Comparison of ENCODE assay signal across 9 cellular contexts in genomic region chr6:137903933-137904821, GRCh38. TPM values are rescaled to one million over a fixed set of nuclear protein-coding genes. Genes with fewer than 3 reads are reported as not detected.
A peak's percentile ranks its signal among the peaks of the same experiment; 100 is the strongest.
DNase-seq lines count a peak whose midpoint lies in the region; ATAC-seq, FAIRE-seq and TF ChIP-seq lines count a peak whose summit lies in the region.
"Had no signal": no experiment of that assay in that cellular context is flagged by ENCODE, and none has a peak within 500 bp of the region (broad histone marks: within the 10 kb centered on the region; RNA-seq: fewer than 3 reads in every experiment).

No MANE protein-coding gene starts in this region.

- TF ChIP-seq CTCF in MM.1S (IDR thresholded peaks at IDR 0.05; ENCODE audit: low read length), result no peak
- no peak for TF ChIP-seq CTCF in astrocyte (IDR thresholded peaks at IDR 0.05; ENCODE audit: insufficient read depth, low read depth, low read length)

- H3K9me3 Mint-ChIP-seq in astrocyte (ENCODE audit: unreplicated experiment), result no peaks in the 10 kb centered on the region

- H3K9ac ChIP-seq in GM23248 (peak overlapping the region; percentile 65), MM.1S (ENCODE audit: low read length) (peak overlapping the region; percentile 41; the same call in 1 of the 2 replicates), astrocyte (ENCODE audit: low read length) (no peak overlapping the region)

- WGBS in GM23248 (ENCODE audit: low coverage in 1 of 2, low lambda C conversion rate in 2 of 2, missing lambda C conversion rate in 2 of 2), 2 experiments, result 87 to 89% methylated on average over 12 of the region's 12 CpGs

- H3K27ac ChIP-seq in GM23248 (peak overlapping the region; percentile 43), MM.1S (ENCODE audit: low read length) (peak overlapping the region; percentile 24; the same call in 1 of the 2 replicates), astrocyte (ENCODE audit: low read depth, low read length) (no peak overlapping the region)
- H3K27ac ChIP-seq: SK-N-MC had no signal

- H3K9me3 ChIP-seq in GM23248 (ENCODE audit: low read depth) (no peaks in the 10 kb centered on the region), MM.1S (replicated peaks; ENCODE audit: insufficient read depth, low read length) (no peaks in the 10 kb centered on the region), astrocyte (ENCODE audit: insufficient read depth, low read depth, low read length) (no peaks in the 10 kb centered on the region)

- DNase-seq in GM23248 (peak; percentile 71), MM.1S (no peak), astrocyte (ENCODE audit: low read depth) (peak; percentile 67), NCI-H187 treated with DMSO at 0.1 percent for 48 hours (lab: John Stamatoyannopoulos, UW) (no peak), NCI-H69 (lab: John Stamatoyannopoulos, UW) (no peak)
- peak; percentile 35 to 49 (median 46) for DNase-seq in stimulated activated CD4-positive, alpha-beta T cell treated with anti-CD3 and anti-CD28 coated beads, TNF-alpha, amount 100 ng/mL, for 48 hours (ENCODE audit: low read depth in 3 of 3)
- no peak for DNase-seq in effector CD4-positive, alpha-beta T cell

- in situ Hi-C loops in GM23248 (cut with MboI), result no loop called here

- H4K20me1 ChIP-seq in GM23248 (ENCODE audit: insufficient read depth) (no peaks in the 10 kb centered on the region), MM.1S (ENCODE audit: insufficient read depth, low read length) (no peaks in the 10 kb centered on the region), astrocyte (ENCODE audit: insufficient read depth, low read length) (no peaks in the 10 kb centered on the region)

- no peaks in the 10 kb centered on the region for H3K9me2 ChIP-seq in GM23248 (ENCODE audit: insufficient read depth)
- no peaks in the 10 kb centered on the region; the same call in 1 of the 2 replicates for H3K9me2 ChIP-seq in MM.1S (replicated peaks; ENCODE audit: insufficient read depth, low read length)

- H3K4me1 Mint-ChIP-seq in astrocyte (ENCODE audit: low read depth, unreplicated experiment), result peaks cover 10% of the 10 kb centered on the region

- peak overlapping the region; percentile 72 for H3K4me2 ChIP-seq in GM23248 (ENCODE audit: unreplicated experiment)
- H3K4me2 ChIP-seq in MM.1S (ENCODE audit: low read depth, low read length), result peak overlapping the region; percentile 77
- peak overlapping the region; percentile 12 for H3K4me2 ChIP-seq in astrocyte (ENCODE audit: low read length)

- FAIRE-seq in astrocyte (lab: Jason Lieb, UNC), result no peak

- H3K27ac Mint-ChIP-seq in astrocyte (ENCODE audit: unreplicated experiment), result peak overlapping the region; percentile 72

- H3K79me2 ChIP-seq in GM23248 (ENCODE audit: insufficient read depth) (no peaks in the 10 kb centered on the region), MM.1S (ENCODE audit: low read length) (no peaks in the 10 kb centered on the region), astrocyte (ENCODE audit: insufficient read depth, low read length) (no peaks in the 10 kb centered on the region)

- H3K36me3 ChIP-seq in GM23248 (ENCODE audit: low read depth), result no peaks in the 10 kb centered on the region
- H3K36me3 ChIP-seq in MM.1S (replicated peaks; ENCODE audit: insufficient read depth, low read length), result no peaks in the 10 kb centered on the region
- no peaks in the 10 kb centered on the region for H3K36me3 ChIP-seq in astrocyte (ENCODE audit: insufficient read depth, low read length)

- no peaks in the 10 kb centered on the region for H3K27me3 Mint-ChIP-seq in astrocyte (ENCODE audit: low read depth, unreplicated experiment)

- H3K4me3 ChIP-seq in GM23248, result peak overlapping the region; percentile 52
- peak overlapping the region; percentile 30; the same call in 1 of the 2 replicates for H3K4me3 ChIP-seq in MM.1S (ENCODE audit: low read length)
- no peak overlapping the region for H3K4me3 ChIP-seq in astrocyte (ENCODE audit: insufficient read depth, low read depth, low read length)
- H3K4me3 ChIP-seq: SK-N-MC had no signal

- H3K27me3 ChIP-seq in GM23248 (replicated peaks; ENCODE audit: insufficient read depth) (no peaks in the 10 kb centered on the region), MM.1S (replicated peaks; ENCODE audit: insufficient read depth, low read length) (no peaks in the 10 kb centered on the region), astrocyte (ENCODE audit: insufficient read depth, low read length) (no peaks in the 10 kb centered on the region)

- no peaks in the 10 kb centered on the region for H3K36me3 Mint-ChIP-seq in astrocyte (ENCODE audit: low read depth, unreplicated experiment)

- H3K4me1 ChIP-seq in GM23248 (ENCODE audit: insufficient read depth), result peaks cover 14% of the 10 kb centered on the region
- H3K4me1 ChIP-seq in MM.1S (ENCODE audit: low read length), result peaks cover 18% of the 10 kb centered on the region
- H3K4me1 ChIP-seq in astrocyte (ENCODE audit: insufficient read depth, low read length), result no peaks in the 10 kb centered on the region

- no peak overlapping the region for H3K4me3 Mint-ChIP-seq in astrocyte (ENCODE audit: unreplicated experiment)

- peak overlapping the region; percentile 80 for H2AFZ ChIP-seq in GM23248
- peak overlapping the region; percentile 65 for H2AFZ ChIP-seq in MM.1S (ENCODE audit: low read length)
- no peak overlapping the region for H2AFZ ChIP-seq in astrocyte (ENCODE audit: low read depth, low read length)

- H3F3A ChIP-seq in GM23248 (ENCODE audit: insufficient read depth), result no peaks in the 10 kb centered on the region
- no peaks in the 10 kb centered on the region for H3F3A ChIP-seq in MM.1S (ENCODE audit: insufficient read depth, low read length)

- ATAC-seq in GM18499 (IDR thresholded peaks at IDR 0.05; ENCODE audit: insufficient read depth, unreplicated experiment), result peak; percentile 45

RNA-seq across cellular contexts. Expression of gene TNFAIP3, which starts 37.1 kb away (rescaled TPM):
- 2.1 and 2.7 TPM in 2 replicates for total RNA-seq in GM23248 (2014; rRNA removed; shearing (Covaris generic))
- 6.3 and 7.4 TPM in 2 replicates for polyA plus RNA-seq in GM23248 (2016; fragmentation: Nextera tagmentation; extraction: Ambion mirVana)
- total RNA-seq in astrocyte, result 16.2 and 16.8 TPM in 2 replicates

Comparison
In these comparisons a context has a peak if more than half of its experiments do, and no peak if none do; other contexts are left out.
1. DNase-seq: peak in GM23248 (single experiment), astrocyte (single experiment) and stimulated activated CD4-positive, alpha-beta T cell treated with anti-CD3 and anti-CD28 coated beads, TNF-alpha, amount 100 ng/mL, for 48 hours (3 of 3); none in MM.1S (single experiment), effector CD4-positive, alpha-beta T cell (single experiment), NCI-H187 treated with DMSO at 0.1 percent for 48 hours (single experiment) and NCI-H69 (single experiment).
2. H3K4me2 ChIP-seq: peak in every context shown above with its lines; median percentile 77 in MM.1S; 72 in GM23248; 12 in astrocyte.